6 cellular contexts compared by ENCODE assay signal in genomic region chr17:39168503-39168902, GRCh38. TPM values are rescaled to one million over a fixed set of nuclear protein-coding genes. Genes with fewer than 3 reads are reported as not detected.
"Had no signal": no experiment of that assay in that cellular context is flagged by ENCODE, and none has a peak within 500 bp of the region (broad histone marks: within the 10 kb centered on the region; RNA-seq: fewer than 3 reads in every experiment).

No MANE protein-coding gene starts in this region.

RNA-seq across cellular contexts. Expression of gene ARL5C, which starts 2.5 kb away (rescaled TPM):
- total RNA-seq: HT-29, IMR-90, LHCN-M2, NCI-H460, Right ventricle myocardium superior, SJSA1 had no signal
- polyA plus RNA-seq: IMR-90 had no signal

RNA-seq across cellular contexts. Expression of gene PLXDC1, which starts 17.1 kb away (rescaled TPM):
- total RNA-seq: HT-29, SJSA1 had no signal

RNA-seq across cellular contexts. Expression of gene STAC2, which starts 57.2 kb away (rescaled TPM):
- total RNA-seq: IMR-90, NCI-H460, SJSA1 had no signal
